Comparison of ENCODE assay signal across 21 cellular contexts in the genomic region with DNA sequence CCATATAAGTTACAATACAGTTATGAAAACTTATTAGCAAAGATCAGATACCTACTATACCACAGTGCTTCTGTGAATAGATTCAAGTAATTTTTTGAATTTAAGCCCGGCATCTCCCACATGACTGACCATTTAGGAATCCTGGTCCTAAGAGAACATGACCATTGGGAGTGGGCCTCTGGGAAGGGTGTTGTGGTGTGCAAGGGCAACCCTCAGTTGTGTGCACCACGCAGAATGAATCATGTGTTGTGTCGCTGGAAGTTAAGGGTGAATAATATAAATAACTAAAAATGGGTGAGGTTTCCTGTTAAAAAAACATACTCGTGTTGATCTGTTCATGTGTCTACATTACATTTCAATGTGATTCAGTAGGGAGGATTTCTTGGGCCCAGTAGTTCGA. TPM values are rescaled to one million over a fixed set of nuclear protein-coding genes. Genes with fewer than 3 reads are reported as not detected.
DNase-seq lines count a peak whose midpoint lies in the region; TF ChIP-seq lines count a peak whose summit lies in the region.
"Had no signal": no experiment of that assay in that cellular context is flagged by ENCODE, and none has a peak within 500 bp of the region (broad histone marks: within the 10 kb centered on the region; RNA-seq: fewer than 3 reads in every experiment).

No MANE protein-coding gene starts in this region.

- H3K27me3 ChIP-seq in mammary epithelial cell (ENCODE audit: insufficient read depth, low read length) = no peaks in the 10 kb centered on the region
- H3K27me3 ChIP-seq in tibial artery = no peaks in the 10 kb centered on the region
- H3K27me3 ChIP-seq: heart left ventricle had no signal

- DNase-seq in M059J (ENCODE audit: low read depth) (peak; percentile 44), mammary epithelial cell (peak; percentile 81), glomerular visceral epithelial cell (ENCODE audit: extremely low spot score) (peak; percentile 33), tibial artery (no peak), COLO668 (lab: John Stamatoyannopoulos, UW; ENCODE audit: unreplicated experiment) (no peak), NCI-H748 treated with DMSO at 0.1 percent for 48 hours (lab: John Stamatoyannopoulos, UW) (no peak)
- DNase-seq in effector CD4-positive, alpha-beta T cell = no peak
- DNase-seq: activated CD4-positive, alpha-beta T cell treated with anti-CD3 and anti-CD28 coated beads, Interleukin-2, amount 10 ng/mL, durations not matched to agents 7 days and 5 days; activated gamma-delta T cell treated with Interleukin-2 at 50 U/mL for 16 hours; COR-L47; heart left ventricle; naive thymus-derived CD4-positive, alpha-beta T cell; NCI-H1092 treated with DMSO at 0.1 percent for 48 hours; NCI-H2171; NCI-H82; posterior cingulate gyrus; small intestine; stimulated activated CD4-positive, alpha-beta T cell treated with anti-CD3 and anti-CD28 coated beads, Interleukin-4, amount 100 ng/mL, for 24 hours had no signal

- intact Hi-C loops in mammary epithelial cell (cut with micrococcal nuclease) = no loop called here
- intact Hi-C loops in tibial artery (cut with DNase I; ENCODE audit: low total_unique reads) = no loop called here

- H3K4me2 ChIP-seq in mammary epithelial cell (ENCODE audit: insufficient read depth, low read depth, low read length) = no peak overlapping the region

- no peaks in the 10 kb centered on the region for H3K79me2 ChIP-seq in mammary epithelial cell (ENCODE audit: insufficient read depth, low read length)

- H3K27ac ChIP-seq in mammary epithelial cell (ENCODE audit: insufficient read depth, low read depth, low read length) (peak overlapping the region; percentile 8), tibial artery (peak overlapping the region; percentile 38 to 51)
- H3K27ac ChIP-seq: heart left ventricle had no signal

- CTCF ChIA-PET in mammary epithelial cell (lab: Charles Lee; ENCODE audit: low non-redundant PET) = interaction anchor here (0.6 kb wide), 1 partner anchor 281 kb away, joined by 5 read pairs; the partner anchor contains the start of gene TMEM192

- H3K36me3 ChIP-seq in mammary epithelial cell (ENCODE audit: insufficient read depth, low read length) = no peaks in the 10 kb centered on the region
- no peaks in the 10 kb centered on the region for H3K36me3 ChIP-seq in tibial artery
- H3K36me3 ChIP-seq: HAP-1, heart left ventricle had no signal

- peak overlapping the region; percentile 13 for H2AFZ ChIP-seq in mammary epithelial cell (ENCODE audit: low read depth, low read length)

- H3K4me3 ChIP-seq in mammary epithelial cell (replicated peaks in 1 of 3; ENCODE audit: insufficient read depth in 1 of 3, low read depth in 2 of 3, low read length in 3 of 3) (no peak overlapping the region), tibial artery (no peak overlapping the region)
- H3K4me3 ChIP-seq: HAP-1, heart left ventricle, K562, lung had no signal

- peaks cover 5% of the 10 kb centered on the region for H3K4me1 ChIP-seq in mammary epithelial cell (ENCODE audit: insufficient read depth, low read length)
- peaks cover 0 to 75% (median 9%) of the 10 kb centered on the region in 4 donors for H3K4me1 ChIP-seq in tibial artery
- H3K4me1 ChIP-seq: HAP-1, heart left ventricle had no signal

- BruUV-seq in mammary epithelial cell (replicated peaks; lab: Mats Ljungman, UMichigan) = no TSS peak

- in situ Hi-C loops in mammary epithelial cell (cut with MboI; ENCODE audit: low sequenced_read_pairs in 2 of 2) = no loop called here

- dilution Hi-C loops in mammary epithelial cell (cut with HindIII; ENCODE audit: low sequenced_read_pairs) = no loop called here

- no peak overlapping the region for H3K9ac ChIP-seq in mammary epithelial cell (ENCODE audit: insufficient read depth, low read length)

- H3K9me3 ChIP-seq in mammary epithelial cell (replicated peaks; ENCODE audit: insufficient read depth, low read length) (no peaks in the 10 kb centered on the region), tibial artery (no peaks in the 10 kb centered on the region)
- H3K9me3 ChIP-seq: HAP-1, heart left ventricle had no signal

- TF ChIP-seq CTCF in mammary epithelial cell (conservative IDR thresholded peaks at IDR 0.05 in 1 of 2, IDR thresholded peaks at IDR 0.05 in 1 of 2; ENCODE audit: extremely low read depth in 1 of 2, insufficient read depth in 1 of 2, low read depth in 1 of 2, low read length in 2 of 2) (no peak), tibial artery (IDR thresholded peaks at IDR 0.05) (no peak)

- H4K20me1 ChIP-seq in mammary epithelial cell (ENCODE audit: insufficient read depth, low read length) = no peaks in the 10 kb centered on the region

- WGBS in mammary epithelial cell (ENCODE audit: low coverage, missing lambda C conversion rate) = 40% methylated on average over 4 of the region's 5 CpGs

RNA-seq across cellular contexts. Expression of gene CPE, which starts 15.5 kb away (rescaled TPM):
- total RNA-seq in M059J (2014; rRNA removed; shearing (Covaris generic)) = 38.3 and 53.6 TPM in 2 replicates
- 10 to 100 TPM; 10.0 to 19.8 TPM for total RNA-seq in mammary epithelial cell
- 8.3 TPM for polyA plus RNA-seq in mammary epithelial cell
- 3.9 TPM for polyA minus RNA-seq in mammary epithelial cell
- total RNA-seq: activated CD4-positive, alpha-beta T cell treated with anti-CD3 and anti-CD28 coated beads, Interleukin-2, amount 10 ng/mL, durations not matched to agents 7 days and 5 days; naive thymus-derived CD4-positive, alpha-beta T cell had no signal

Comparison
In these comparisons a context has a peak if more than half of its experiments do, and no peak if none do; other contexts are left out.
1. DNase-seq: peak in M059J (single experiment), mammary epithelial cell (single experiment) and glomerular visceral epithelial cell (single experiment); none in tibial artery (0 of 2), COLO668 (single experiment), effector CD4-positive, alpha-beta T cell (single experiment) and NCI-H748 treated with DMSO at 0.1 percent for 48 hours (single experiment).